ENCODE assay signal across 8 cellular contexts in genomic region chr22:30705710-30706651, GRCh38. TPM values are rescaled to one million over a fixed set of nuclear protein-coding genes. Genes with fewer than 3 reads are reported as not detected.
DNase-seq lines count a peak whose midpoint lies in the region; ATAC-seq, FAIRE-seq and TF ChIP-seq lines count a peak whose summit lies in the region.

No MANE protein-coding gene starts in this region.

- H3K9me2 ChIP-seq in MM.1S (replicated peaks; ENCODE audit: insufficient read depth, low read length), result no peaks in the 10 kb centered on the region

- H2AFZ ChIP-seq in MM.1S (ENCODE audit: low read length), result peak overlapping the region; percentile 17
- H2AFZ ChIP-seq in astrocyte (ENCODE audit: low read depth, low read length), result no peak overlapping the region

- H3F3A ChIP-seq in MM.1S (ENCODE audit: insufficient read depth, low read length), result peaks cover 11% of the 10 kb centered on the region; the same call in 1 of the 2 replicates

- CTCF ChIA-PET in BJ (lab: Yijun Ruan, JAX), result interaction anchor here (0.9 to 1.9 kb wide), 3 partner anchors 22 to 72 kb away, joined by 3 to 12 read pairs (median 4); no protein-coding TSS in a partner anchor

- H3K4me3 ChIP-seq in BJ (ENCODE audit: low read depth, low read length), result no peak overlapping the region
- H3K4me3 ChIP-seq in MM.1S (ENCODE audit: low read length), result no peak overlapping the region
- H3K4me3 ChIP-seq in astrocyte (ENCODE audit: insufficient read depth, low read depth, low read length), result no peak overlapping the region

- peaks cover 10% of the 10 kb centered on the region for H3K27me3 Mint-ChIP-seq in astrocyte (ENCODE audit: low read depth, unreplicated experiment)
- H3K27me3 Mint-ChIP-seq in stimulated activated memory B cell treated with anti-CD40 and anti-IgM and Interleukin-4, amounts not matched to agents 10 μg/mL and 1 μg/mL and 100 μg/mL, for 72 hours, result no peaks in the 10 kb centered on the region

- TF ChIP-seq CTCF in BJ (IDR thresholded peaks at IDR 0.05; ENCODE audit: insufficient read depth, low read depth, low read length) (no peak), MM.1S (IDR thresholded peaks at IDR 0.05; ENCODE audit: low read length) (no peak), astrocyte (IDR thresholded peaks at IDR 0.05; ENCODE audit: insufficient read depth, low read depth, low read length) (no peak)

- ATAC-seq in stimulated activated memory B cell treated with anti-CD40 and anti-IgM and Interleukin-4, amounts not matched to agents 10 μg/mL and 1 μg/mL and 100 μg/mL, for 72 hours, result peak; percentile 41
- ATAC-seq in GM21786 (IDR thresholded peaks at IDR 0.05; ENCODE audit: unreplicated experiment), result no peak

- H3K36me3 ChIP-seq in BJ (ENCODE audit: control insufficient read depth, insufficient read depth, low read length) (no peaks in the 10 kb centered on the region), MM.1S (replicated peaks; ENCODE audit: insufficient read depth, low read length) (no peaks in the 10 kb centered on the region), astrocyte (ENCODE audit: insufficient read depth, low read length) (no peaks in the 10 kb centered on the region)

- peak; percentile 94 for FAIRE-seq in GM19239 (lab: Jason Lieb, UNC)
- peak; percentile 87 for FAIRE-seq in astrocyte (lab: Jason Lieb, UNC)

- DNase-seq in BJ (ENCODE audit: low read depth) (peak; percentile 87), GM19239 (ENCODE audit: insufficient read length, low spot score) (no peak), MM.1S (peak; percentile 73), astrocyte (ENCODE audit: low read depth) (peak; percentile 88), SW 1271 (lab: John Stamatoyannopoulos, UW) (no peak), NCI-H2029 treated with DMSO at 0.1 percent for 48 hours (lab: John Stamatoyannopoulos, UW) (no peak)

- H3K27me3 ChIP-seq in BJ (ENCODE audit: control insufficient read depth, insufficient read depth, low read length) (no peaks in the 10 kb centered on the region), MM.1S (replicated peaks; ENCODE audit: insufficient read depth, low read length) (no peaks in the 10 kb centered on the region), astrocyte (ENCODE audit: insufficient read depth, low read length) (no peaks in the 10 kb centered on the region)

- no peak overlapping the region for H3K27ac Mint-ChIP-seq in astrocyte (ENCODE audit: unreplicated experiment)
- no peak overlapping the region for H3K27ac Mint-ChIP-seq in stimulated activated memory B cell treated with anti-CD40 and anti-IgM and Interleukin-4, amounts not matched to agents 10 μg/mL and 1 μg/mL and 100 μg/mL, for 72 hours

- H3K9me3 Mint-ChIP-seq in astrocyte (ENCODE audit: unreplicated experiment), result no peaks in the 10 kb centered on the region
- H3K9me3 Mint-ChIP-seq in stimulated activated memory B cell treated with anti-CD40 and anti-IgM and Interleukin-4, amounts not matched to agents 10 μg/mL and 1 μg/mL and 100 μg/mL, for 72 hours, result no peaks in the 10 kb centered on the region

- POLR2A ChIA-PET in BJ (lab: Charles Lee), result interaction anchor here (0.5 kb wide), 1 partner anchor 51 kb away, joined by 3 read pairs; no protein-coding TSS in a partner anchor

- H3K4me3 Mint-ChIP-seq in astrocyte (ENCODE audit: unreplicated experiment), result no peak overlapping the region
- H3K4me3 Mint-ChIP-seq in stimulated activated memory B cell treated with anti-CD40 and anti-IgM and Interleukin-4, amounts not matched to agents 10 μg/mL and 1 μg/mL and 100 μg/mL, for 72 hours, result no peak overlapping the region

- H3K9ac ChIP-seq in MM.1S (ENCODE audit: low read length) (no peak overlapping the region), astrocyte (ENCODE audit: low read length) (no peak overlapping the region)

- H4K20me1 ChIP-seq in MM.1S (ENCODE audit: insufficient read depth, low read length) (no peaks in the 10 kb centered on the region), astrocyte (ENCODE audit: insufficient read depth, low read length) (no peaks in the 10 kb centered on the region)

- H3K4me1 Mint-ChIP-seq in astrocyte (ENCODE audit: low read depth, unreplicated experiment), result peaks cover 16% of the 10 kb centered on the region
- H3K4me1 Mint-ChIP-seq in stimulated activated memory B cell treated with anti-CD40 and anti-IgM and Interleukin-4, amounts not matched to agents 10 μg/mL and 1 μg/mL and 100 μg/mL, for 72 hours, result peaks cover 12% of the 10 kb centered on the region

- peak overlapping the region; percentile 58; the same call in 1 of the 2 replicates for H3K27ac ChIP-seq in MM.1S (ENCODE audit: low read length)
- H3K27ac ChIP-seq in astrocyte (ENCODE audit: low read depth, low read length), result peak overlapping the region; percentile 22

- H3K36me3 Mint-ChIP-seq in astrocyte (ENCODE audit: low read depth, unreplicated experiment), result no peaks in the 10 kb centered on the region
- H3K36me3 Mint-ChIP-seq in stimulated activated memory B cell treated with anti-CD40 and anti-IgM and Interleukin-4, amounts not matched to agents 10 μg/mL and 1 μg/mL and 100 μg/mL, for 72 hours, result no peaks in the 10 kb centered on the region

- H3K4me2 ChIP-seq in MM.1S (ENCODE audit: low read depth, low read length) (peak overlapping the region; percentile 41), astrocyte (ENCODE audit: low read length) (peak overlapping the region; percentile 12)

- H3K4me1 ChIP-seq in MM.1S (ENCODE audit: low read length) (peaks cover 14% of the 10 kb centered on the region), astrocyte (ENCODE audit: insufficient read depth, low read length) (peaks cover 22% of the 10 kb centered on the region)

- H3K79me2 ChIP-seq in MM.1S (ENCODE audit: low read length), result no peaks in the 10 kb centered on the region
- H3K79me2 ChIP-seq in astrocyte (ENCODE audit: insufficient read depth, low read length), result no peaks in the 10 kb centered on the region

- H3K9me3 ChIP-seq in MM.1S (replicated peaks; ENCODE audit: insufficient read depth, low read length), result no peaks in the 10 kb centered on the region
- no peaks in the 10 kb centered on the region for H3K9me3 ChIP-seq in astrocyte (ENCODE audit: insufficient read depth, low read depth, low read length)

RNA-seq across cellular contexts. Expression of gene OSBP2, which starts 11.3 kb away (rescaled TPM):
- 0.38 and 0.77 TPM in 2 replicates for polyA plus RNA-seq in BJ (2011; rRNA removed)
- polyA minus RNA-seq in BJ (2011; rRNA and poly(A)+ RNA removed), result 0.51 and 1.0 TPM in 2 replicates
- total RNA-seq in astrocyte, result 0.48 and 0.89 TPM in 2 replicates

RNA-seq across cellular contexts. Expression of gene DUSP18, which starts 38.3 kb away (rescaled TPM):
- polyA plus RNA-seq in BJ (2011; rRNA removed), result 12.4 and 18.6 TPM in 2 replicates
- polyA minus RNA-seq in BJ (2011; rRNA and poly(A)+ RNA removed), result 15.8 and 23.3 TPM in 2 replicates
- 8.6 and 10.2 TPM in 2 replicates for total RNA-seq in astrocyte

Comparison
In these comparisons a context has a peak if more than half of its experiments do, and no peak if none do; other contexts are left out.
1. DNase-seq: peak in BJ (single experiment), MM.1S (single experiment) and astrocyte (single experiment); none in GM19239 (single experiment), SW 1271 (0 of 2) and NCI-H2029 treated with DMSO at 0.1 percent for 48 hours (single experiment).